Comparison of ENCODE assay signal across 1 cellular context in genomic region chr17:17970699-17971430, GRCh38.
TF ChIP-seq lines count a peak whose summit lies in the region.

No MANE protein-coding gene starts in this region.

TF ChIP-seq in HepG2, 621 proteins besides CTCF, POLR2A, EP300 and RAD21:
- no peak for TF ChIP-seq ZFAT (CRISPR knock-in tag; conservative IDR thresholded peaks at IDR 0.05)
- no peak for TF ChIP-seq ZXDC (CRISPR knock-in tag; IDR thresholded peaks at IDR 0.05)
- no peak for TF ChIP-seq GPN1 (CRISPR knock-in tag; IDR thresholded peaks at IDR 0.05; ENCODE audit: borderline replicate concordance)
- no peak for TF ChIP-seq ZNF484 (CRISPR knock-in tag; IDR thresholded peaks at IDR 0.05; ENCODE audit: borderline replicate concordance, low read depth)
- no peak for TF ChIP-seq PHF5A (CRISPR knock-in tag; IDR thresholded peaks at IDR 0.05; ENCODE audit: low read depth, unreplicated experiment)
- TF ChIP-seq NR0B2 (CRISPR knock-in tag; IDR thresholded peaks at IDR 0.05) = no peak
- TF ChIP-seq SALL1 (CRISPR knock-in tag; IDR thresholded peaks at IDR 0.05) = no peak
- TF ChIP-seq POGK (CRISPR knock-in tag; conservative IDR thresholded peaks at IDR 0.05) = no peak
- TF ChIP-seq THAP11 (CRISPR knock-in tag; IDR thresholded peaks at IDR 0.05) = no peak
- TF ChIP-seq ZNF44 (CRISPR knock-in tag; IDR thresholded peaks at IDR 0.05) = no peak
- no peak for TF ChIP-seq SP2 (CRISPR knock-in tag; IDR thresholded peaks at IDR 0.05)
TF ChIP-seq in HepG2: peak in this region for 0.
